16 cellular contexts compared by ENCODE assay signal in the genomic region with DNA sequence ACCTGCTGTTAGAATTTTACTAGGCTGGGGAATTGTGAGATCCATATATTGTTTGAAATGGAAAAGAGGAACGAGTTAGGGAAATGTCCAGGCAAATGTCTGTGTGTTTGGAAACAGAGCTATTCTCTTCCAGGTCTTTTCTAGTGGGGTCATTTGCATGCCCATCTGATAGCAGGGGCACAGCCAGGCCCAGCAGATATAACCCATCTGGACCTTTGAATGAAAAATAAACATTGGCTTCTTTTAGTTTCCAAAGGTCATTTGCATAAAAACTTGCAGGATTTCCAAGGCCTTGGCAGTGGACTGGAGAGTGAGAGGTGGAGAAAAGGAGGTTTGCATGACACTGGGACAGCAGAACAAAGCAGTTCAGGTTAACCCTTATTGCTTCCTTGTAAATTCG.
DNase-seq lines count a peak whose midpoint lies in the region; ATAC-seq and TF ChIP-seq lines count a peak whose summit lies in the region.
"Had no signal": no experiment of that assay in that cellular context is flagged by ENCODE, and none has a peak within 500 bp of the region (broad histone marks: within the 10 kb centered on the region; RNA-seq: fewer than 3 reads in every experiment).

No MANE protein-coding gene starts in this region.

- no peaks in the 10 kb centered on the region for H3K36me3 ChIP-seq in right lobe of liver
- no peaks in the 10 kb centered on the region for H3K36me3 ChIP-seq in sigmoid colon

- intact Hi-C loops in right lobe of liver (cut with DNase I): no loop called here
- intact Hi-C loops in sigmoid colon (cut with DNase I): no loop called here

- DNase-seq in DMS 273 (lab: John Stamatoyannopoulos, UW; ENCODE audit: unreplicated experiment): peak; percentile 25
- DNase-seq in DMS 273 treated with DMSO at 0.1 percent for 48 hours (lab: John Stamatoyannopoulos, UW): no peak
- peak in 2 of 3 donors; percentile 63 to 70 for DNase-seq in right lobe of liver
- peak; percentile 13 for DNase-seq in sigmoid colon
- no peak for DNase-seq in NCI-H2029 (lab: John Stamatoyannopoulos, UW)
- no peak for DNase-seq in HT-29 (ENCODE audit: low spot score)
- DNase-seq: AML-193; Caco-2; CD4-positive, alpha-beta T cell; DMS79 treated with DMSO at 0.1 percent for 48 hours; GF-D8; H9 had no signal

- no peak for TF ChIP-seq CTCF in right lobe of liver (IDR thresholded peaks at IDR 0.05)
- no peak for TF ChIP-seq CTCF in sigmoid colon (IDR thresholded peaks at IDR 0.05)

- H3K9me3 ChIP-seq in right lobe of liver (no peaks in the 10 kb centered on the region), sigmoid colon (no peaks in the 10 kb centered on the region)
- H3K9me3 ChIP-seq: A549, Caco-2 had no signal

- H3K4me3 ChIP-seq in right lobe of liver (no peak overlapping the region), sigmoid colon (no peak overlapping the region)
- H3K4me3 ChIP-seq: A549 had no signal

- H3K27me3 ChIP-seq in right lobe of liver (no peaks in the 10 kb centered on the region), sigmoid colon (no peaks in the 10 kb centered on the region)

- H3K4me1 ChIP-seq in right lobe of liver: peaks cover 0 to 14% (median 6%) of the 10 kb centered on the region in 4 donors
- no peaks in the 10 kb centered on the region for H3K4me1 ChIP-seq in sigmoid colon
- H3K4me1 ChIP-seq: A549, Caco-2 had no signal

- peak overlapping the region in 1 of 3 donors; percentile 39 for H3K27ac ChIP-seq in right lobe of liver
- H3K27ac ChIP-seq in sigmoid colon: no peak overlapping the region
- H3K27ac ChIP-seq: 22Rv1, A549, C4-2B had no signal

- TF ChIP-seq POLR2A in right lobe of liver (IDR thresholded peaks at IDR 0.05) (no peak), sigmoid colon (IDR thresholded peaks at IDR 0.05) (no peak)

- ATAC-seq in right lobe of liver: peak; percentile 88 to 95 (median 90)
- no peak for ATAC-seq in GM18517 (IDR thresholded peaks at IDR 0.05; ENCODE audit: unreplicated experiment)
- ATAC-seq: A549 had no signal

- WGBS in right lobe of liver (ENCODE audit: insufficient coverage, low coverage, low lambda C conversion rate, missing lambda C conversion rate): 0% methylated on average over 1 of the region's 2 CpGs
- WGBS in sigmoid colon, 2 donors: 58 to 67% methylated on average over 2 of the region's 2 CpGs

- no peak for TF ChIP-seq EP300 in sigmoid colon (IDR thresholded peaks at IDR 0.05)

Comparison
In these comparisons a context has a peak if more than half of its experiments do, and no peak if none do; other contexts are left out.
1. DNase-seq: peak in DMS 273 (single experiment), right lobe of liver (2 of 3) and sigmoid colon (single experiment); none in DMS 273 treated with DMSO at 0.1 percent for 48 hours (single experiment), NCI-H2029 (single experiment) and HT-29 (single experiment).